In the genomic region with DNA sequence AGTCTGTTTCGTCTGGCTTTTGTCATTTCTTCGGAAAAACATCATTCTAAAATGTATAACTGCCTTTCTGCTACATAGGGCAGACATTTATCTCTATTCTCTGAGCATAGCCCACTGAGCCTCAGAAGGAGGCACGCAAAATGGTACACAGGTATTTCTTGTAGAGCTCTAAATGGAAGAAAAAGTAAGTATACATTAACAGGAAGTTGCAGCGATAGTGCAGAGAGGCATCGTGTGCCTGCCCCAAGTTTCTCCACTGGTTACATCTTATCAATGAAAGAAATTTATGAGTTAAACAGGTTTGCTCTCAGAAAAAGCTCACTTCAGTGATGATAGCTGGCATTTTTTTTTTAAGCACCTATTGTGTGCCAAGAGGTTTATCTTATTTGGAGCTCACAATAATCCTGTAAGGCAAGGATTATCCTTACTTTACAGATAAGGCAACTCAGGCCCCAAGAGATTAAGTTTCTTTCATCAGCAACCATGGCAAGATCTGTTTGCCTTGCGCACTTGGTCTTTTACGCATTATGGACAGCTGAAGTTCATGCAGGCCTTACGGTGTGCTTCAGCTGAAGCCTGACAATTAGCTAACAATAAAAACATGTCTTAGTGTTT, we compare ENCODE assay signal across 11 cellular contexts. TPM values are rescaled to one million over a fixed set of nuclear protein-coding genes. Genes with fewer than 3 reads are reported as not detected.
A peak's percentile ranks its signal among the peaks of the same experiment; 100 is the strongest.
DNase-seq lines count a peak whose midpoint lies in the region; ATAC-seq and TF ChIP-seq lines count a peak whose summit lies in the region.
"Had no signal": no experiment of that assay in that cellular context is flagged by ENCODE, and none has a peak within 500 bp of the region (broad histone marks: within the 10 kb centered on the region; RNA-seq: fewer than 3 reads in every experiment).

No MANE protein-coding gene starts in this region.

- TF ChIP-seq CTCF in vagina (IDR thresholded peaks at IDR 0.05) (no peak), RWPE1 (conservative IDR thresholded peaks at IDR 0.05; ENCODE audit: low read depth) (no peak), omental fat pad (IDR thresholded peaks at IDR 0.05) (no peak)

- no peak for DNase-seq in stimulated activated naive CD8-positive, alpha-beta T cell treated with anti-CD3 and anti-CD28 coated beads, Interleukin-15, Interleukin-2, amounts not matched to agents 100 U/mL and 50 U/mL, for 24 hours
- no peak for DNase-seq in activated CD4-positive, alpha-beta memory T cell treated with anti-CD3 and anti-CD28 coated beads for 36 hours
- DNase-seq in vagina (ENCODE audit: extremely low spot score in 2 of 2) (no peak), RWPE1 (ENCODE audit: low spot score) (no peak), omental fat pad (ENCODE audit: low spot score) (no peak)
- DNase-seq: foreskin melanocyte, NCI-H1694 treated with DMSO at 0.1 percent for 48 hours, posterior cingulate gyrus had no signal

- peaks cover 9% of the 10 kb centered on the region for H3K9me3 Mint-ChIP-seq in stimulated activated naive CD8-positive, alpha-beta T cell treated with anti-CD3 and anti-CD28 coated beads, Interleukin-15, Interleukin-2, amounts not matched to agents 100 ng/mL and 50 ng/mL, for 24 hours
- H3K9me3 Mint-ChIP-seq in activated CD4-positive, alpha-beta memory T cell treated with anti-CD3 and anti-CD28 coated beads for 36 hours: peaks cover 5% of the 10 kb centered on the region

- peak overlapping the region; percentile 95 for H3K27ac Mint-ChIP-seq in stimulated activated naive CD8-positive, alpha-beta T cell treated with anti-CD3 and anti-CD28 coated beads, Interleukin-15, Interleukin-2, amounts not matched to agents 100 ng/mL and 50 ng/mL, for 24 hours
- peak overlapping the region; percentile 99 for H3K27ac Mint-ChIP-seq in activated CD4-positive, alpha-beta memory T cell treated with anti-CD3 and anti-CD28 coated beads for 36 hours

- H3K27me3 ChIP-seq in vagina: no peaks in the 10 kb centered on the region

- TF ChIP-seq POLR2A in vagina (IDR thresholded peaks at IDR 0.05): no peak

- 97 to 100% methylated on average over 6 to 7 of the region's 8 CpGs for whole genome bisulfite sequencing in mesodermal cell (ENCODE audit: insufficient coverage in 2 of 2), 2 experiments

- peak overlapping the region; percentile 90 for H3K27ac ChIP-seq in mesodermal cell (ENCODE audit: low read depth, low read length, severe bottlenecking)
- peak overlapping the region; percentile 98 for H3K27ac ChIP-seq in vagina
- no peak overlapping the region for H3K27ac ChIP-seq in RWPE1

- H3K36me3 Mint-ChIP-seq in stimulated activated naive CD8-positive, alpha-beta T cell treated with anti-CD3 and anti-CD28 coated beads, Interleukin-15, Interleukin-2, amounts not matched to agents 100 ng/mL and 50 ng/mL, for 24 hours (ENCODE audit: low read depth): no peaks in the 10 kb centered on the region
- peaks cover 2% of the 10 kb centered on the region for H3K36me3 Mint-ChIP-seq in activated CD4-positive, alpha-beta memory T cell treated with anti-CD3 and anti-CD28 coated beads for 36 hours

- H3K36me3 ChIP-seq in mesodermal cell (ENCODE audit: control insufficient read depth, insufficient read depth, low read length) (no peaks in the 10 kb centered on the region), vagina (no peaks in the 10 kb centered on the region)

- peaks cover 19% of the 10 kb centered on the region for H3K27me3 Mint-ChIP-seq in stimulated activated naive CD8-positive, alpha-beta T cell treated with anti-CD3 and anti-CD28 coated beads, Interleukin-15, Interleukin-2, amounts not matched to agents 100 ng/mL and 50 ng/mL, for 24 hours
- H3K27me3 Mint-ChIP-seq in activated CD4-positive, alpha-beta memory T cell treated with anti-CD3 and anti-CD28 coated beads for 36 hours: no peaks in the 10 kb centered on the region

- peaks cover 32% of the 10 kb centered on the region for H3K4me1 Mint-ChIP-seq in stimulated activated naive CD8-positive, alpha-beta T cell treated with anti-CD3 and anti-CD28 coated beads, Interleukin-15, Interleukin-2, amounts not matched to agents 100 ng/mL and 50 ng/mL, for 24 hours (ENCODE audit: low read depth)
- peaks cover 27% of the 10 kb centered on the region for H3K4me1 Mint-ChIP-seq in activated CD4-positive, alpha-beta memory T cell treated with anti-CD3 and anti-CD28 coated beads for 36 hours (ENCODE audit: low read depth)

- H3K4me3 ChIP-seq in mesodermal cell (ENCODE audit: extremely low read depth, insufficient read depth, low read length, poor library complexity, severe bottlenecking) (no peak overlapping the region), vagina (no peak overlapping the region)

- POLR2A ChIA-PET in activated CD4-positive, alpha-beta memory T cell treated with anti-CD3 and anti-CD28 coated beads for 36 hours (lab: Charles Lee): no interaction called here
- POLR2A ChIA-PET in RWPE1 (lab: Yijun Ruan, JAX; ENCODE audit: low non-redundant PET): no interaction called here

- CTCF ChIA-PET in activated CD4-positive, alpha-beta memory T cell treated with anti-CD3 and anti-CD28 coated beads for 36 hours (lab: Charles Lee): interaction anchor here (0.8 to 1.6 kb wide), 4 partner anchors 90 to 497 kb away, joined by 3 to 5 read pairs (median 4); a partner anchor contains a TSS
- CTCF ChIA-PET in RWPE1 (lab: Yijun Ruan, JAX): no interaction called here

- peaks cover 4% of the 10 kb centered on the region for H3K4me1 ChIP-seq in mesodermal cell (ENCODE audit: control insufficient read depth, insufficient read depth, low read length, poor library complexity, severe bottlenecking)
- H3K4me1 ChIP-seq in vagina: peaks cover 17% of the 10 kb centered on the region

- H3K9me3 ChIP-seq in mesodermal cell (ENCODE audit: control insufficient read depth, low read length) (peaks cover 5% of the 10 kb centered on the region), vagina (no peaks in the 10 kb centered on the region)

- no peak for ATAC-seq in stimulated activated naive CD8-positive, alpha-beta T cell treated with anti-CD3 and anti-CD28 coated beads, Interleukin-15, Interleukin-2, amounts not matched to agents 100 U/mL and 50 U/mL, for 24 hours
- no peak for ATAC-seq in GM18517 (IDR thresholded peaks at IDR 0.05; ENCODE audit: unreplicated experiment)
- no peak for ATAC-seq in omental fat pad (ENCODE audit: low FRiP score)

- intact Hi-C loops in activated CD4-positive, alpha-beta memory T cell treated with anti-CD3 and anti-CD28 coated beads for 36 hours (cut with micrococcal nuclease): loop anchor here (2.0 kb wide), 1 partner anchor 41 kb away; no protein-coding TSS in a partner anchor
- intact Hi-C loops in vagina (cut with DNase I): loop anchor here (5.0 kb wide), 1 partner anchor 38 kb away; no protein-coding TSS in a partner anchor

- peak overlapping the region; percentile 89 for H3K4me3 Mint-ChIP-seq in stimulated activated naive CD8-positive, alpha-beta T cell treated with anti-CD3 and anti-CD28 coated beads, Interleukin-15, Interleukin-2, amounts not matched to agents 100 ng/mL and 50 ng/mL, for 24 hours
- H3K4me3 Mint-ChIP-seq in activated CD4-positive, alpha-beta memory T cell treated with anti-CD3 and anti-CD28 coated beads for 36 hours: peak overlapping the region; percentile 92

RNA-seq across cellular contexts. Expression of a gene that starts 1.2 kb away (rescaled TPM):
- total RNA-seq in activated CD4-positive, alpha-beta memory T cell treated with anti-CD3 and anti-CD28 coated beads for 36 hours: 1 to 10 TPM; 1.5 to 1.8 TPM
- 15.6 TPM for polyA plus RNA-seq in mesodermal cell (2013, experiment 1 of 2)
- 13.9 TPM for polyA plus RNA-seq in mesodermal cell (2013, experiment 2 of 2)
- total RNA-seq in vagina: 14.7 TPM
- total RNA-seq in omental fat pad: 10 to 100 TPM in 3 of 4 donors, 1 to 10 TPM in 1; 6.7 to 30.6 (median 13.0) TPM
